In genomic region chr1:207811319-207811718, GRCh38 we compare ENCODE assay signal across 9 cellular contexts. TPM values are rescaled to one million over a fixed set of nuclear protein-coding genes. Genes with fewer than 3 reads are reported as not detected.
A peak's percentile ranks its signal among the peaks of the same experiment; 100 is the strongest.
DNase-seq lines count a peak whose midpoint lies in the region; ATAC-seq and TF ChIP-seq lines count a peak whose summit lies in the region.
"Had no signal": no experiment of that assay in that cellular context is flagged by ENCODE, and none has a peak within 500 bp of the region (broad histone marks: within the 10 kb centered on the region; RNA-seq: fewer than 3 reads in every experiment).

No MANE protein-coding gene starts in this region.

- H3K4me3 ChIP-seq in WERI-Rb-1 (ENCODE audit: low read depth, low read length): no peak overlapping the region
- no peak overlapping the region for H3K4me3 ChIP-seq in esophagus (ENCODE audit: low read depth in 1 of 2, low read length in 2 of 2)
- H3K4me3 ChIP-seq: GM12878 had no signal

- H3K36me3 ChIP-seq in WERI-Rb-1 (peaks cover 64% of the 10 kb centered on the region), esophagus (ENCODE audit: control insufficient read depth in 2 of 2, insufficient read depth in 2 of 2, low read length in 1 of 2) (peaks cover 12 to 47% of the 10 kb centered on the region in 2 donors)

- POLR2A ChIA-PET in CD4-positive, alpha-beta T cell (lab: Charles Lee): interaction anchor here (0.6 to 1.2 kb wide), 4 partner anchors 12 to 71 kb away, joined by 3 to 5 read pairs (median 4); no protein-coding TSS in a partner anchor

- H3K4me1 ChIP-seq in esophagus (ENCODE audit: control insufficient read depth in 2 of 2, insufficient read depth in 2 of 2, low read length in 1 of 2): peaks cover 14 to 41% of the 10 kb centered on the region in 2 donors

- ATAC-seq in CD4-positive, alpha-beta T cell (ENCODE audit: poor library complexity): no peak
- ATAC-seq in stimulated activated memory B cell treated with anti-CD40 and anti-IgM and Interleukin-4, amounts not matched to agents 10 μg/mL and 1 μg/mL and 100 μg/mL, for 72 hours: no peak

- no peaks in the 10 kb centered on the region for H3K27me3 ChIP-seq in CD4-positive, alpha-beta T cell (ENCODE audit: control insufficient read depth, insufficient read depth, low read length)
- H3K27me3 ChIP-seq in WERI-Rb-1 (ENCODE audit: insufficient read depth, low read depth, severe bottlenecking) (no peaks in the 10 kb centered on the region), esophagus (ENCODE audit: control insufficient read depth in 1 of 2, insufficient read depth in 2 of 2, low read length in 2 of 2) (no peaks in the 10 kb centered on the region)

- no peak overlapping the region for H3K4me3 Mint-ChIP-seq in CD4-positive, alpha-beta T cell
- H3K4me3 Mint-ChIP-seq in stimulated activated memory B cell treated with anti-CD40 and anti-IgM and Interleukin-4, amounts not matched to agents 10 μg/mL and 1 μg/mL and 100 μg/mL, for 72 hours: no peak overlapping the region

- WGBS in esophagus, 2 donors: 91 to 94% methylated on average over 8 of the region's 8 CpGs

- peaks cover 84% of the 10 kb centered on the region for H3K4me1 Mint-ChIP-seq in CD4-positive, alpha-beta T cell (ENCODE audit: low read depth)
- H3K4me1 Mint-ChIP-seq in stimulated activated memory B cell treated with anti-CD40 and anti-IgM and Interleukin-4, amounts not matched to agents 10 μg/mL and 1 μg/mL and 100 μg/mL, for 72 hours: peaks cover 96% of the 10 kb centered on the region

- H3K27ac Mint-ChIP-seq in CD4-positive, alpha-beta T cell: peak overlapping the region; percentile 80
- peak overlapping the region; percentile 68 for H3K27ac Mint-ChIP-seq in stimulated activated memory B cell treated with anti-CD40 and anti-IgM and Interleukin-4, amounts not matched to agents 10 μg/mL and 1 μg/mL and 100 μg/mL, for 72 hours

- peaks cover 99% of the 10 kb centered on the region for H3K36me3 Mint-ChIP-seq in CD4-positive, alpha-beta T cell (ENCODE audit: low read depth)
- H3K36me3 Mint-ChIP-seq in stimulated activated memory B cell treated with anti-CD40 and anti-IgM and Interleukin-4, amounts not matched to agents 10 μg/mL and 1 μg/mL and 100 μg/mL, for 72 hours: peaks cover 96% of the 10 kb centered on the region

- H3K27me3 Mint-ChIP-seq in CD4-positive, alpha-beta T cell: no peaks in the 10 kb centered on the region
- H3K27me3 Mint-ChIP-seq in stimulated activated memory B cell treated with anti-CD40 and anti-IgM and Interleukin-4, amounts not matched to agents 10 μg/mL and 1 μg/mL and 100 μg/mL, for 72 hours: no peaks in the 10 kb centered on the region

- intact Hi-C loops in CD4-positive, alpha-beta T cell (cut with DNase I, micrococcal nuclease): no loop called here

- H3K9me3 Mint-ChIP-seq in CD4-positive, alpha-beta T cell: no peaks in the 10 kb centered on the region
- H3K9me3 Mint-ChIP-seq in stimulated activated memory B cell treated with anti-CD40 and anti-IgM and Interleukin-4, amounts not matched to agents 10 μg/mL and 1 μg/mL and 100 μg/mL, for 72 hours: no peaks in the 10 kb centered on the region

- no peak overlapping the region for H3K27ac ChIP-seq in CD4-positive, alpha-beta T cell (ENCODE audit: low read depth, low read length)
- no peak overlapping the region for H3K27ac ChIP-seq in WERI-Rb-1
- H3K27ac ChIP-seq in esophagus (ENCODE audit: low read depth in 2 of 2, low read length in 1 of 2): peak overlapping the region; percentile 24 to 67
- H3K27ac ChIP-seq: HL-60 had no signal

- no peak for TF ChIP-seq CTCF in CD4-positive, alpha-beta T cell (IDR thresholded peaks at IDR 0.05)
- no peak for TF ChIP-seq CTCF in WERI-Rb-1 (IDR thresholded peaks at IDR 0.05; ENCODE audit: low read depth, low read length)

- no peaks in the 10 kb centered on the region for H3K9me3 ChIP-seq in CD4-positive, alpha-beta T cell (ENCODE audit: control insufficient read depth, low read length)
- H3K9me3 ChIP-seq in WERI-Rb-1 (ENCODE audit: severe bottlenecking) (no peaks in the 10 kb centered on the region), esophagus (ENCODE audit: control insufficient read depth in 2 of 2, insufficient read depth in 1 of 2, low read depth in 1 of 2, low read length in 1 of 2) (no peaks in the 10 kb centered on the region)

- no peak for DNase-seq in CD4-positive, alpha-beta T cell
- peak; percentile 9 for DNase-seq in WERI-Rb-1
- no peak for DNase-seq in 8988T
- DNase-seq in AG08396 (ENCODE audit: low spot score): no peak
- DNase-seq in NCI-H2227 treated with DMSO at 0.1 percent for 48 hours (lab: John Stamatoyannopoulos, UW): no peak

- CTCF ChIA-PET in CD4-positive, alpha-beta T cell (lab: Charles Lee): interaction anchor here (1.1 to 3.4 kb wide), 2 partner anchors 14 to 19 kb away, joined by 3 to 19 read pairs; no protein-coding TSS in a partner anchor

RNA-seq across cellular contexts. Expression of gene CD46, which starts 59.5 kb away (rescaled TPM):
- 100 to 1,000 TPM; 111 to 115 TPM for total RNA-seq in CD4-positive, alpha-beta T cell
- polyA plus RNA-seq in esophagus: 100 to 1,000 TPM in 1 of 2 donors, 10 to 100 TPM in 1; 79.6 to 154 TPM

Comparison
In these comparisons a context has a peak if more than half of its experiments do, and no peak if none do; other contexts are left out.
1. H3K27ac ChIP-seq: peak in esophagus (2 of 2); none in CD4-positive, alpha-beta T cell (single experiment) and WERI-Rb-1 (single experiment).